In genomic region chr4:73922766-73923630, GRCh38 we compare ENCODE assay signal across 9 cellular contexts. TPM values are rescaled to one million over a fixed set of nuclear protein-coding genes. Genes with fewer than 3 reads are reported as not detected.
DNase-seq lines count a peak whose midpoint lies in the region; ATAC-seq and TF ChIP-seq lines count a peak whose summit lies in the region.
"Had no signal": no experiment of that assay in that cellular context is flagged by ENCODE, and none has a peak within 500 bp of the region (broad histone marks: within the 10 kb centered on the region; RNA-seq: fewer than 3 reads in every experiment).

No MANE protein-coding gene starts in this region.

- no peak for ATAC-seq in activated naive CD4-positive, alpha-beta T cell treated with anti-CD3 and anti-CD28 coated beads, Interleukin-2, amount 50 U/mL, for 72 hours
- ATAC-seq: T-helper 17 cell had no signal

- H3K27ac Mint-ChIP-seq in activated naive CD4-positive, alpha-beta T cell treated with anti-CD3 and anti-CD28 coated beads, Interleukin-2, amount 50 U/mL, for 72 hours = no peak overlapping the region
- H3K27ac Mint-ChIP-seq: activated naive CD8-positive, alpha-beta T cell treated with anti-CD3 and anti-CD28 coated beads, Interleukin-2, amount 10 ng/mL, durations not matched to agents 7 days and 5 days; T-helper 17 cell had no signal

- no peak overlapping the region for H3K27ac ChIP-seq in substantia nigra (ENCODE audit: low read depth, low read length, poor library complexity, severe bottlenecking)

- peak; percentile 7 for TF ChIP-seq CTCF in GM13976 (IDR thresholded peaks at IDR 0.05; ENCODE audit: borderline replicate concordance, control extremely low read depth, extremely low read depth, insufficient read depth, missing control alignments)

- DNase-seq in GM13976 (ENCODE audit: low spot score) (no peak), NCI-H2196 (lab: John Stamatoyannopoulos, UW; ENCODE audit: unreplicated experiment) (peak; percentile 6), dermis microvascular lymphatic vessel endothelial cell (ENCODE audit: low read depth in 2 of 2) (peak; percentile 56 to 70), putamen (ENCODE audit: low spot score) (peak; percentile 4), substantia nigra (lab: John Stamatoyannopoulos, UW) (no peak)
- no peak for DNase-seq in activated naive CD4-positive, alpha-beta T cell treated with anti-CD3 and anti-CD28 coated beads, Interleukin-2, amount 50 U/mL, for 72 hours (ENCODE audit: low spot score in 2 of 2)
- no peak for DNase-seq in activated naive CD4-positive, alpha-beta T cell treated with anti-CD3 and anti-CD28 coated beads, Interleukin-2, amount 50 U/mL, for 16 hours
- DNase-seq: activated naive CD8-positive, alpha-beta T cell treated with anti-CD3 and anti-CD28 coated beads, Interleukin-2, amount 10 ng/mL, durations not matched to agents 7 days and 5 days; T-helper 17 cell had no signal

- H3K36me3 Mint-ChIP-seq in activated naive CD4-positive, alpha-beta T cell treated with anti-CD3 and anti-CD28 coated beads, Interleukin-2, amount 50 U/mL, for 72 hours = no peaks in the 10 kb centered on the region
- H3K36me3 Mint-ChIP-seq: activated naive CD8-positive, alpha-beta T cell treated with anti-CD3 and anti-CD28 coated beads, Interleukin-2, amount 10 ng/mL, durations not matched to agents 7 days and 5 days had no signal

- peaks cover 0 to 3% of the 10 kb centered on the region in 2 donors for H3K9me3 Mint-ChIP-seq in activated naive CD4-positive, alpha-beta T cell treated with anti-CD3 and anti-CD28 coated beads, Interleukin-2, amount 50 U/mL, for 72 hours
- H3K9me3 Mint-ChIP-seq: activated naive CD8-positive, alpha-beta T cell treated with anti-CD3 and anti-CD28 coated beads, Interleukin-2, amount 10 ng/mL, durations not matched to agents 7 days and 5 days had no signal

- in situ Hi-C loops in GM13976 (cut with MboI; ENCODE audit: low sequenced_read_pairs, unreplicated experiment) = no loop called here

RNA-seq across cellular contexts. Expression of gene CXCL1, which starts 53.8 kb away (rescaled TPM):
- total RNA-seq in dermis microvascular lymphatic vessel endothelial cell = 5.6 and 18.0 TPM in 2 replicates
- total RNA-seq in activated naive CD4-positive, alpha-beta T cell treated with anti-CD3 and anti-CD28 coated beads, Interleukin-2, amount 50 U/mL, for 72 hours = not detected
- total RNA-seq: activated naive CD8-positive, alpha-beta T cell treated with anti-CD3 and anti-CD28 coated beads, Interleukin-2, amount 10 ng/mL, durations not matched to agents 7 days and 5 days had no signal

RNA-seq across cellular contexts. Expression of gene PF4, which starts 58.8 kb away (rescaled TPM):
- not detected in 2 replicates for total RNA-seq in dermis microvascular lymphatic vessel endothelial cell
- not detected for total RNA-seq in activated naive CD4-positive, alpha-beta T cell treated with anti-CD3 and anti-CD28 coated beads, Interleukin-2, amount 50 U/mL, for 72 hours
- total RNA-seq: activated naive CD8-positive, alpha-beta T cell treated with anti-CD3 and anti-CD28 coated beads, Interleukin-2, amount 10 ng/mL, durations not matched to agents 7 days and 5 days had no signal

Comparison
In these comparisons a context has a peak if more than half of its experiments do, and no peak if none do; other contexts are left out.
1. DNase-seq: peak in NCI-H2196 (single experiment), dermis microvascular lymphatic vessel endothelial cell (2 of 2) and putamen (single experiment); none in GM13976 (single experiment), activated naive CD4-positive, alpha-beta T cell treated with anti-CD3 and anti-CD28 coated beads, Interleukin-2, amount 50 U/mL, for 72 hours (0 of 2), activated naive CD4-positive, alpha-beta T cell treated with anti-CD3 and anti-CD28 coated beads, Interleukin-2, amount 50 U/mL, for 16 hours (single experiment) and substantia nigra (0 of 49).